19 cellular contexts compared by ENCODE assay signal in genomic region chr7:137931823-137932222, GRCh38.
DNase-seq lines count a peak whose midpoint lies in the region; ATAC-seq and TF ChIP-seq lines count a peak whose summit lies in the region.
"Had no signal": no experiment of that assay in that cellular context is flagged by ENCODE, and none has a peak within 500 bp of the region (broad histone marks: within the 10 kb centered on the region; RNA-seq: fewer than 3 reads in every experiment).

No MANE protein-coding gene starts in this region.

- dilution Hi-C loops in IMR-90 (cut with HindIII; ENCODE audit: low sequenced_read_pairs, unreplicated experiment) = no loop called here

- TF ChIP-seq RAD21 in IMR-90 (IDR thresholded peaks at IDR 0.05; ENCODE audit: low read length) = no peak

- TF ChIP-seq EP300 in sigmoid colon (IDR thresholded peaks at IDR 0.05) = no peak

- H3K27me3 Mint-ChIP-seq in nephron progenitor cell (ENCODE audit: low read depth, poor library complexity) = peaks cover 5% of the 10 kb centered on the region
- no peaks in the 10 kb centered on the region for H3K27me3 Mint-ChIP-seq in endodermal cell (ENCODE audit: insufficient read depth)
- H3K27me3 Mint-ChIP-seq: activated CD4-positive, alpha-beta T cell treated with anti-CD3 and anti-CD28 coated beads, Interleukin-2, amount 10 ng/mL, durations not matched to agents 7 days and 5 days; activated naive CD8-positive, alpha-beta T cell treated with anti-CD3 and anti-CD28 coated beads, Interleukin-2, amount 10 ng/mL, durations not matched to agents 7 days and 5 days; brain had no signal

- peaks cover 44% of the 10 kb centered on the region for H4K20me1 ChIP-seq in IMR-90 (ENCODE audit: insufficient read depth, low read length)

- H3K36me3 Mint-ChIP-seq in nephron progenitor cell (ENCODE audit: low read depth) (peaks cover 42% of the 10 kb centered on the region), endodermal cell (ENCODE audit: low read depth) (peaks cover 15% of the 10 kb centered on the region)

- no peak overlapping the region for H2BK120ac ChIP-seq in IMR-90 (ENCODE audit: low read depth, low read length)

- peaks cover 67% of the 10 kb centered on the region for H3K79me2 ChIP-seq in ACC112 (ENCODE audit: control insufficient read depth, insufficient read depth, low read length, unreplicated experiment)

- H3K27ac ChIP-seq in ACC112 (ENCODE audit: low read depth, low read length) = peak overlapping the region; percentile 94
- no peak overlapping the region for H3K27ac ChIP-seq in IMR-90 (ENCODE audit: insufficient read depth, low read length)
- H3K27ac ChIP-seq in epithelial cell of prostate = peak overlapping the region; percentile 86
- no peak overlapping the region for H3K27ac ChIP-seq in endodermal cell (ENCODE audit: low read depth, low read length)
- H3K27ac ChIP-seq in sigmoid colon = peak overlapping the region in 2 of 4 donors; percentile 77 to 78

- no peak overlapping the region for H3K56ac ChIP-seq in IMR-90 (ENCODE audit: extremely low read depth, insufficient read depth, low read length)

- WGBS in IMR-90 (ENCODE audit: extremely low coverage in 2 of 2, insufficient read length in 1 of 2), 2 experiments = no CpG with 5 or more reads among the region's 2 CpGs
- 85 to 89% methylated on average over 1 to 2 of the region's 2 CpGs for WGBS in endodermal cell (ENCODE audit: insufficient coverage in 1 of 2, insufficient read length in 1 of 2), 2 experiments
- 8 to 67% methylated on average over 2 of the region's 2 CpGs for WGBS in sigmoid colon, 2 donors

- TF ChIP-seq CTCF in IMR-90 (conservative IDR thresholded peaks at IDR 0.05; ENCODE audit: low read depth, low read length) = no peak
- no peak for TF ChIP-seq CTCF in nephron progenitor cell (IDR thresholded peaks at IDR 0.05)
- TF ChIP-seq CTCF in endodermal cell (conservative IDR thresholded peaks at IDR 0.05) = no peak
- TF ChIP-seq CTCF in sigmoid colon (IDR thresholded peaks at IDR 0.05) = no peak

- peak overlapping the region in 1 of 2 experiments; percentile 39; a peak in 1 of 4 replicates for H4K8ac ChIP-seq in IMR-90 (ENCODE audit: low read depth in 2 of 2, low read length in 2 of 2)

- no peak overlapping the region for H3K18ac ChIP-seq in IMR-90 (ENCODE audit: low read depth, low read length)

- no peak overlapping the region for H3K4ac ChIP-seq in IMR-90 (ENCODE audit: low read depth, low read length)

- H3K4me3 ChIP-seq in ACC112 (ENCODE audit: low read depth, low read length) (no peak overlapping the region), IMR-90 (ENCODE audit: insufficient read depth, low read depth, low read length) (no peak overlapping the region), endodermal cell (ENCODE audit: low read length) (no peak overlapping the region), sigmoid colon (no peak overlapping the region)
- H3K4me3 ChIP-seq: coronary artery, left ventricle myocardium inferior, right atrium auricular region had no signal

- H3K27me3 ChIP-seq in ACC112 (ENCODE audit: insufficient read depth, low read length) (no peaks in the 10 kb centered on the region), IMR-90 (ENCODE audit: control insufficient read depth, insufficient read depth, low read length) (no peaks in the 10 kb centered on the region), endodermal cell (ENCODE audit: control insufficient read depth, insufficient read depth, low read length, poor library complexity, severe bottlenecking) (no peaks in the 10 kb centered on the region), sigmoid colon (no peaks in the 10 kb centered on the region)
- H3K27me3 ChIP-seq: right atrium auricular region had no signal

- H3K14ac ChIP-seq in IMR-90 (replicated peaks; ENCODE audit: low read depth, low read length) = no peak overlapping the region

- no peak overlapping the region for H3K23ac ChIP-seq in IMR-90 (ENCODE audit: low read depth, low read length)

- H2AFZ ChIP-seq in ACC112 (ENCODE audit: low read length, unreplicated experiment) (no peak overlapping the region), IMR-90 (replicated peaks; ENCODE audit: low read length, poor library complexity) (no peak overlapping the region)

- H2BK5ac ChIP-seq in IMR-90 (ENCODE audit: low read depth, low read length, poor library complexity, severe bottlenecking) = peak overlapping the region; percentile 76

- BruUV-seq in IMR-90 (replicated peaks; lab: Mats Ljungman, UMichigan) = no TSS peak

- no peak overlapping the region for H2BK20ac ChIP-seq in IMR-90 (ENCODE audit: low read depth, low read length)

- H3K9me1 ChIP-seq in IMR-90 (ENCODE audit: insufficient read depth, low read length) = peaks cover 47% of the 10 kb centered on the region

- no peak overlapping the region for H2AK5ac ChIP-seq in IMR-90 (ENCODE audit: low read depth, low read length)

- H4K5ac ChIP-seq in IMR-90 (ENCODE audit: low read depth, low read length) = no peak overlapping the region

- H3K9me3 Mint-ChIP-seq in nephron progenitor cell (no peaks in the 10 kb centered on the region), endodermal cell (no peaks in the 10 kb centered on the region)
- H3K9me3 Mint-ChIP-seq: activated naive CD8-positive, alpha-beta T cell treated with anti-CD3 and anti-CD28 coated beads, Interleukin-2, amount 10 ng/mL, durations not matched to agents 7 days and 5 days had no signal

- TF ChIP-seq POLR2A in IMR-90 (IDR thresholded peaks at IDR 0.05; ENCODE audit: low read depth, low read length) (no peak), sigmoid colon (IDR thresholded peaks at IDR 0.05) (no peak)

- H3K27ac Mint-ChIP-seq in nephron progenitor cell (peak overlapping the region; percentile 25), endodermal cell (no peak overlapping the region)
- H3K27ac Mint-ChIP-seq: activated CD4-positive, alpha-beta T cell treated with anti-CD3 and anti-CD28 coated beads, Interleukin-2, amount 10 ng/mL, durations not matched to agents 7 days and 5 days; activated naive CD8-positive, alpha-beta T cell treated with anti-CD3 and anti-CD28 coated beads, Interleukin-2, amount 10 ng/mL, durations not matched to agents 7 days and 5 days had no signal

- H3K4me3 Mint-ChIP-seq in nephron progenitor cell (no peak overlapping the region), endodermal cell (no peak overlapping the region)
- H3K4me3 Mint-ChIP-seq: activated CD4-positive, alpha-beta T cell treated with anti-CD3 and anti-CD28 coated beads, Interleukin-2, amount 10 ng/mL, durations not matched to agents 7 days and 5 days; activated naive CD8-positive, alpha-beta T cell treated with anti-CD3 and anti-CD28 coated beads, Interleukin-2, amount 10 ng/mL, durations not matched to agents 7 days and 5 days; brain had no signal

- intact Hi-C loops in IMR-90 (cut with micrococcal nuclease) = no loop called here
- intact Hi-C loops in sigmoid colon (cut with DNase I) = no loop called here

- POLR2A ChIA-PET in IMR-90 (lab: Charles Lee; ENCODE audit: unreplicated experiment) = no interaction called here

- H2AK9ac ChIP-seq in IMR-90 (replicated peaks; ENCODE audit: low read depth, low read length, poor library complexity) = no peak overlapping the region

- DNase-seq in IMR-90 (no peak), epithelial cell of prostate (ENCODE audit: low read depth, low spot score) (no peak), nephron progenitor cell (no peak), endodermal cell (no peak), HuH-7.5 (ENCODE audit: low spot score) (no peak), sigmoid colon (no peak)
- DNase-seq in activated CD4-positive, alpha-beta T cell treated with anti-CD3 and anti-CD28 coated beads for 48 hours = no peak
- DNase-seq: activated CD4-positive, alpha-beta T cell treated with anti-CD3 and anti-CD28 coated beads, Interleukin-2, amount 10 ng/mL, durations not matched to agents 7 days and 5 days; activated naive CD8-positive, alpha-beta T cell treated with anti-CD3 and anti-CD28 coated beads, Interleukin-2, amount 10 ng/mL, durations not matched to agents 7 days and 5 days; left ventricle myocardium inferior; NCI-H1436; NCI-H526 treated with DMSO at 0.1 percent for 48 hours; occipital lobe; stimulated activated CD4-positive, alpha-beta T cell treated with anti-CD3 and anti-CD28 coated beads, Interleukin-15, amount 100 ng/mL, for 24 hours; SW 1271 had no signal

- H3K36me3 ChIP-seq in ACC112 (ENCODE audit: insufficient read depth, low read length) (peaks cover 12% of the 10 kb centered on the region; the same call in 1 of the 2 replicates), IMR-90 (ENCODE audit: control insufficient read depth, insufficient read depth, low read length) (peaks cover 8% of the 10 kb centered on the region), endodermal cell (ENCODE audit: control insufficient read depth, insufficient read depth, low read length) (peaks cover 14% of the 10 kb centered on the region), sigmoid colon (peaks cover 0 to 13% (median under 1%) of the 10 kb centered on the region in 4 donors)

- H3K4me2 ChIP-seq in IMR-90 (ENCODE audit: low read depth, low read length) = no peak overlapping the region

- H4K91ac ChIP-seq in IMR-90 (ENCODE audit: insufficient read depth, low read depth, low read length) = no peak overlapping the region

- H3K9ac ChIP-seq in IMR-90 (ENCODE audit: low read depth, low read length) (no peak overlapping the region), endodermal cell (ENCODE audit: extremely low read depth, low read length, poor library complexity, severe bottlenecking) (no peak overlapping the region)

- in situ Hi-C loops in IMR-90 (cut with MboI; ENCODE audit: low sequenced_read_pairs) = no loop called here

- H3K79me1 ChIP-seq in IMR-90 (ENCODE audit: low read depth in 1 of 2, low read length in 2 of 2) = peaks cover 42 to 85% of the 10 kb centered on the region in 2 experiments

- no peak overlapping the region for H2BK15ac ChIP-seq in IMR-90 (ENCODE audit: low read depth, low read length)

- CTCF ChIA-PET in IMR-90 (lab: Yijun Ruan, JAX) = no interaction called here

- H3K4me1 Mint-ChIP-seq in nephron progenitor cell (peaks cover 58% of the 10 kb centered on the region), endodermal cell (peaks cover 45% of the 10 kb centered on the region)

- H3K9me3 ChIP-seq in IMR-90 (ENCODE audit: control insufficient read depth, insufficient read depth, low read length) (no peaks in the 10 kb centered on the region), endodermal cell (ENCODE audit: control insufficient read depth, low read length) (no peaks in the 10 kb centered on the region), sigmoid colon (no peaks in the 10 kb centered on the region)
- H3K9me3 ChIP-seq: left ventricle myocardium inferior, right atrium auricular region had no signal

- H3K4me1 ChIP-seq in ACC112 (ENCODE audit: control insufficient read depth, insufficient read depth, low read length, unreplicated experiment) (peaks cover 68% of the 10 kb centered on the region), IMR-90 (ENCODE audit: control insufficient read depth, insufficient read depth, low read length) (peaks cover 33% of the 10 kb centered on the region), endodermal cell (ENCODE audit: control insufficient read depth, insufficient read depth, low read length) (peaks cover 10% of the 10 kb centered on the region), sigmoid colon (peaks cover 0 to 69% (median 59%) of the 10 kb centered on the region in 4 donors)

- no peak for ATAC-seq in IMR-90 (ENCODE audit: low read depth)

TF ChIP-seq in IMR-90, 13 proteins besides CTCF, POLR2A, EP300 and RAD21 (continues in another document):
- no peak for TF ChIP-seq MAZ (IDR thresholded peaks at IDR 0.05; ENCODE audit: borderline replicate concordance, low read depth, low read length)
- no peak for TF ChIP-seq RFX5 (IDR thresholded peaks at IDR 0.05; ENCODE audit: low read depth, low read length)

Comparison
In these comparisons a context has a peak if more than half of its experiments do, and no peak if none do; other contexts are left out.
1. H3K27ac ChIP-seq: peak in ACC112 (single experiment) and epithelial cell of prostate (single experiment); none in IMR-90 (single experiment) and endodermal cell (single experiment).